In the genomic region with DNA sequence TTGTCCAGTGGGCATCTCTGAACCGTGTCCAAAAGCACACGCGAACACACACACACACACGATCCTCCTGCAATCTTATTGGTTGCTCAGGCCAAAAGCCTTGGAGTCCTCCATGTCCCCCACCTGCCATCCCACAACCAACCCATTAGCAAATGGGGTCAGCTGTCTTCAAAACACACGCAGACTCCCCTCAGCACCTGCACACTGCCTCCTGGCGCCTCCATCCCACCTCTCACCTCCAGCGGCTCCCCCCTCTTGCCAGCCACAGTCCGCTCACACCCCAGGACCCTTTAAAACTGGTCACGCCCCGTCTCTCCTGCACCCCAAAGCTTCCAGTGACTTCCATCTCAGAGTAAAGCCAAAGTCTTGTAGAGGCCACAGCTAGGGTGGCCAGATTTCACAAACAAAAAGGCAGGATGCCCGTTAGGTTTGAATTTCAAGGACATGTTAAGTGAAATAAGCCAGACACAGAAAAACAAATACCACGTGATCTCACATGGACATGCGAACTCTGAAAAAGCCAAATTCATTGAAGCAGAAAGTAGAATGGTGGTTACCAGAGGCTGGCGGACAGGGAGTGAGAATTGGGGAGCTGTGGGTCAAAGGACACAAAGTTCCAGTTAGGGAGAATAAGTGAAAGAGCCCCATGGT, we compare ENCODE assay signal across 14 cellular contexts. TPM values are rescaled to one million over a fixed set of nuclear protein-coding genes. Genes with fewer than 3 reads are reported as not detected.
"Had no signal": no experiment of that assay in that cellular context is flagged by ENCODE, and none has a peak within 500 bp of the region (broad histone marks: within the 10 kb centered on the region; RNA-seq: fewer than 3 reads in every experiment).

No MANE protein-coding gene starts in this region.

RNA-seq across cellular contexts. Expression of gene CPLX2, which starts 37.8 kb away (rescaled TPM):
- total RNA-seq: activated CD8-positive, alpha-beta memory T cell treated with anti-CD3 and anti-CD28 coated beads for 36 hours; activated T-helper 17 cell treated with anti-CD3 and anti-CD28 coated beads, Interleukin-2, amount 50 U/mL, for 72 hours; bronchial epithelial cell; dermis blood vessel endothelial cell; epithelial cell of proximal tubule; gastrocnemius medialis; kidney; mononuclear cell; natural killer cell; pulmonary artery endothelial cell; SK-MEL-5; spleen; T-cell; tibial nerve had no signal
